1 cellular context compared by ENCODE assay signal in the genomic region with DNA sequence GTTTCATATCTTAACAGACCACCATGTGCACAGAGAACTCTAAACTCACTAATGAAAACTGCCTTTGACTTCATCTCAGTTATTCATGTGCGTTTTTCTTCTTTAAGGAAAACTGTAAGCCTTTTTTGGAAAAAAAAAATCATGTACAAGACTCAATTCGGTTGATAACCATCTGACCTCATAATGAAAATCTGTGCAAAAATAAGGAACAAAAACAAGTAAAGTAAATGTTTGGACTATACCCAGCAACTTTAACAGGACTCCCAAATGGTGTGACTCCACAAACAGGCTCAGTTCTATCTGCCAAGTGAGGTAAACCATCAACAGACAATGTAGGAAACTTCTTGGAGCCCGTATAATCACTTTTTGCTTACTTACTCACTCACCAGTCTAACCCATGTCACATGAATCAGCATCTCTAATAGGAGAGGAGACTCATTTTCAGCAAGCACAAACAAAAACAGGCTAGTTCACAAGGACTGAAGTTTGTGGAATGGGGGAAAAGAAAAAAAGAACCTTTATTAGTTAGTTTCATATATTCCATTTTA.
TF ChIP-seq lines count a peak whose summit lies in the region.

No MANE protein-coding gene starts in this region.

TF ChIP-seq in HepG2, 621 proteins besides CTCF, POLR2A, EP300 and RAD21 (continued from another document):
- TF ChIP-seq, protein P1, sequence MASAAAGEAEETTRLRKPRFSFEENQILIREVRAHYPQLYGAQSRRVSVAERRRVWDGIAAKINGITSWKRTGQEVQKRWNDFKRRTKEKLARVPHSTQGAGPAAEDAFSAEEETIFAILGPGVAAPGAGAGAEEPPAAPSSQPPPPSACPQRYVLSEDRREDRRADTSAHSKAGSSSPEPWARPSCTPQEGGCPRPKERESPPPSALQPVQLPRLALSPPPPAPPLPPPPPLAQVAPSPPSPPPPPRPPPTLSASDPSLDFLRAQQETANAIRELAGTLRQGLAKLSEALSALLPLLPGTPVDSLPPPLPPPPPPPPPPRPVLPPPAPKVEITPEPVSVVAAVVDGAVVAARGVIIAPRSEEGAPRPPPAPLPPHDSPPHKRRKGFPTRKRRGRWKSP (CRISPR knock-in tag; IDR thresholded peaks at IDR 0.05) = no peak
- no peak for TF ChIP-seq ZNF589 (CRISPR knock-in tag; conservative IDR thresholded peaks at IDR 0.05)
- TF ChIP-seq, protein P2, sequence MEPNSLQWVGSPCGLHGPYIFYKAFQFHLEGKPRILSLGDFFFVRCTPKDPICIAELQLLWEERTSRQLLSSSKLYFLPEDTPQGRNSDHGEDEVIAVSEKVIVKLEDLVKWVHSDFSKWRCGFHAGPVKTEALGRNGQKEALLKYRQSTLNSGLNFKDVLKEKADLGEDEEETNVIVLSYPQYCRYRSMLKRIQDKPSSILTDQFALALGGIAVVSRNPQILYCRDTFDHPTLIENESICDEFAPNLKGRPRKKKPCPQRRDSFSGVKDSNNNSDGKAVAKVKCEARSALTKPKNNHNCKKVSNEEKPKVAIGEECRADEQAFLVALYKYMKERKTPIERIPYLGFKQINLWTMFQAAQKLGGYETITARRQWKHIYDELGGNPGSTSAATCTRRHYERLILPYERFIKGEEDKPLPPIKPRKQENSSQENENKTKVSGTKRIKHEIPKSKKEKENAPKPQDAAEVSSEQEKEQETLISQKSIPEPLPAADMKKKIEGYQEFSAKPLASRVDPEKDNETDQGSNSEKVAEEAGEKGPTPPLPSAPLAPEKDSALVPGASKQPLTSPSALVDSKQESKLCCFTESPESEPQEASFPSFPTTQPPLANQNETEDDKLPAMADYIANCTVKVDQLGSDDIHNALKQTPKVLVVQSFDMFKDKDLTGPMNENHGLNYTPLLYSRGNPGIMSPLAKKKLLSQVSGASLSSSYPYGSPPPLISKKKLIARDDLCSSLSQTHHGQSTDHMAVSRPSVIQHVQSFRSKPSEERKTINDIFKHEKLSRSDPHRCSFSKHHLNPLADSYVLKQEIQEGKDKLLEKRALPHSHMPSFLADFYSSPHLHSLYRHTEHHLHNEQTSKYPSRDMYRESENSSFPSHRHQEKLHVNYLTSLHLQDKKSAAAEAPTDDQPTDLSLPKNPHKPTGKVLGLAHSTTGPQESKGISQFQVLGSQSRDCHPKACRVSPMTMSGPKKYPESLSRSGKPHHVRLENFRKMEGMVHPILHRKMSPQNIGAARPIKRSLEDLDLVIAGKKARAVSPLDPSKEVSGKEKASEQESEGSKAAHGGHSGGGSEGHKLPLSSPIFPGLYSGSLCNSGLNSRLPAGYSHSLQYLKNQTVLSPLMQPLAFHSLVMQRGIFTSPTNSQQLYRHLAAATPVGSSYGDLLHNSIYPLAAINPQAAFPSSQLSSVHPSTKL (CRISPR knock-in tag; IDR thresholded peaks at IDR 0.05) = no peak
- TF ChIP-seq ZNF350 (CRISPR knock-in tag; IDR thresholded peaks at IDR 0.05; ENCODE audit: borderline replicate concordance, low read depth) = no peak
- TF ChIP-seq NR2F2 (IDR thresholded peaks at IDR 0.05; ENCODE audit: borderline replicate concordance, low read depth) = no peak
- TF ChIP-seq, protein P3, sequence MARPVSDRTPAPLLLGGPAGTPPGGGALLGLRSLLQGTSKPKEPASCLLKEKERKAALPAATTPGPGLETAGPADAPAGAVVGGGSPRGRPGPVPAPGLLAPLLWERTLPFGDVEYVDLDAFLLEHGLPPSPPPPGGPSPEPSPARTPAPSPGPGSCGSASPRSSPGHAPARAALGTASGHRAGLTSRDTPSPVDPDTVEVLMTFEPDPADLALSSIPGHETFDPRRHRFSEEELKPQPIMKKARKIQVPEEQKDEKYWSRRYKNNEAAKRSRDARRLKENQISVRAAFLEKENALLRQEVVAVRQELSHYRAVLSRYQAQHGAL (CRISPR knock-in tag; IDR thresholded peaks at IDR 0.05; ENCODE audit: not compliant biosample characterization) = no peak
